ENCODE assay signal across 18 cellular contexts in the genomic region with DNA sequence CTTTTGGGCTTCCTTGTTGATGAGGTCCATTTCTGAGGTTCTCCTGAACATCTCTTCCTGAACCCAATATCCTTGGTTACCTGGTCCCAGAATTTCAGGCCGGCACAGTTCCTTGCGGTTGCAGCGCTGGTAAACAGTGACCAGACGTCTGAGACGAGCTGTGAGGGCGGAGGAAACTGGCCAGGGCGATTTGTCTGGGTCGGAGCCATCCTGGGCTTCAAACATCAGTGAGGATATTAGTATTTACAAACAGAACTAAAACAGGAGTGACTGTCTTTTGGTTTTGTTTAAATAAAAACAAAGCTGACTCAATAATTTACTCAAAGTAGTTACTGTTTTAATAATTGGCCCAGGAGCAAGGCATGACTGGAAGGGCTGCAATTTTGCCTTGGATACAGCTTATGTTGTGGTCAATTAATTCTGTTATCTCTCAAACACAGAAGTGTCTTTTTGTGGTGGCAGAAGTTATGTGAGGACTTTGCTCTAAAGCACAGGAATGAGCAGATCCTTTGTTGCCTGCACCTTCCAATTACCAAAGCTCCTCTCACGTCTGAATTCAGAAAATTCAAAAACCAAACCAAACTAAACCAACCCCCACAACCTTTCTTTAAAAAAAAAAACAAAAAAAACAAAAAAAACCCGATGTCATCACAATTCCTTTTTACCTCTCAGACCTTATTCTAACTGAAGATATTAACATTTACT. TPM values are rescaled to one million over a fixed set of nuclear protein-coding genes. Genes with fewer than 3 reads are reported as not detected.
A peak's percentile ranks its signal among the peaks of the same experiment; 100 is the strongest.
DNase-seq lines count a peak whose midpoint lies in the region; ATAC-seq, FAIRE-seq and TF ChIP-seq lines count a peak whose summit lies in the region.
"Had no signal": no experiment of that assay in that cellular context is flagged by ENCODE, and none has a peak within 500 bp of the region (broad histone marks: within the 10 kb centered on the region; RNA-seq: fewer than 3 reads in every experiment).

No MANE protein-coding gene starts in this region.

- no peak for DNase-seq in CD8-positive, alpha-beta memory T cell
- DNase-seq in M059J (ENCODE audit: low read depth) (peak; percentile 38), erythroblast (lab: John Stamatoyannopoulos, UW) (peak; percentile 80 to 89), progenitor cell of endocrine pancreas (ENCODE audit: low spot score, unreplicated experiment) (no peak), T-cell (no peak), Kasumi-1 (lab: John Stamatoyannopoulos, UW) (no peak), GM12891 (ENCODE audit: insufficient read length, low spot score) (no peak)
- DNase-seq: body of pancreas; CD8-positive, alpha-beta T cell; dorsolateral prefrontal cortex; GDM1; NCI-H1092; NCI-H2171 treated with DMSO at 0.1 percent for 48 hours; SK-N-SH had no signal

- CTCF ChIA-PET in CD8-positive, alpha-beta memory T cell (lab: Charles Lee), result interaction anchor here (1.3 to 1.6 kb wide), 2 partner anchors 15 to 97 kb away, joined by 3 read pairs; no protein-coding TSS in a partner anchor
- CTCF ChIA-PET in T-cell (lab: Charles Lee), result no interaction called here

- no peaks in the 10 kb centered on the region for H3K27me3 ChIP-seq in CD8-positive, alpha-beta memory T cell (ENCODE audit: insufficient read depth, low read length, poor library complexity, severe bottlenecking)
- H3K27me3 ChIP-seq: body of pancreas, dorsolateral prefrontal cortex, neural progenitor cell had no signal

- POLR2A ChIA-PET in CD8-positive, alpha-beta memory T cell (lab: Charles Lee), result no interaction called here
- POLR2A ChIA-PET in T-cell (lab: Charles Lee), result interaction anchor here in 1 of 2 donors (0.6 to 0.7 kb wide), 2 partner anchors 49 to 119 kb away, joined by 3 to 4 read pairs; no protein-coding TSS in a partner anchor

- peaks cover 39 to 98% (median 46%) of the 10 kb centered on the region in 3 donors for H3K36me3 Mint-ChIP-seq in CD8-positive, alpha-beta memory T cell
- H3K36me3 Mint-ChIP-seq in progenitor cell of endocrine pancreas (ENCODE audit: insufficient read depth) (peaks cover 32% of the 10 kb centered on the region), T-cell (peaks cover 89% of the 10 kb centered on the region)

- TF ChIP-seq POLR2A in erythroblast (IDR thresholded peaks at IDR 0.05; ENCODE audit: low read length) (peak; percentile 53), GM12891 (IDR thresholded peaks at IDR 0.05; ENCODE audit: low read depth, low read length) (no peak)

- H3K9me3 Mint-ChIP-seq in CD8-positive, alpha-beta memory T cell, result no peaks in the 10 kb centered on the region
- no peaks in the 10 kb centered on the region for H3K9me3 Mint-ChIP-seq in progenitor cell of endocrine pancreas (ENCODE audit: low read depth)
- H3K9me3 Mint-ChIP-seq in T-cell, result no peaks in the 10 kb centered on the region
- H3K9me3 Mint-ChIP-seq: CD8-positive, alpha-beta T cell; neural progenitor cell had no signal

- no peak for ATAC-seq in T-cell (replicated peaks in 1 of 4)
- ATAC-seq: body of pancreas; CD8-positive, alpha-beta T cell had no signal

- H3K4me3 Mint-ChIP-seq in CD8-positive, alpha-beta memory T cell, result no peak overlapping the region
- H3K4me3 Mint-ChIP-seq in progenitor cell of endocrine pancreas (ENCODE audit: low read depth), result no peak overlapping the region
- H3K4me3 Mint-ChIP-seq in T-cell, result no peak overlapping the region
- H3K4me3 Mint-ChIP-seq: CD8-positive, alpha-beta T cell; neural progenitor cell had no signal

- H3K27ac Mint-ChIP-seq in CD8-positive, alpha-beta memory T cell, result peak overlapping the region in 1 of 8 donors; percentile 47
- H3K27ac Mint-ChIP-seq in progenitor cell of endocrine pancreas, result peak overlapping the region; percentile 6
- no peak overlapping the region for H3K27ac Mint-ChIP-seq in T-cell
- H3K27ac Mint-ChIP-seq: CD8-positive, alpha-beta T cell; neural progenitor cell had no signal

- peaks cover 39% of the 10 kb centered on the region for H3K36me3 ChIP-seq in CD8-positive, alpha-beta memory T cell (ENCODE audit: insufficient read depth, low read length)

- peaks cover 23% of the 10 kb centered on the region for H3K4me1 ChIP-seq in CD8-positive, alpha-beta memory T cell (ENCODE audit: insufficient read depth, low read length)
- H3K4me1 ChIP-seq: body of pancreas, neural progenitor cell had no signal

- FAIRE-seq in GM12891 (lab: Jason Lieb, UNC), result no peak
- FAIRE-seq: GM19239, HTR-8/SVneo had no signal

- H3K27me3 Mint-ChIP-seq in CD8-positive, alpha-beta memory T cell, result no peaks in the 10 kb centered on the region
- no peaks in the 10 kb centered on the region for H3K27me3 Mint-ChIP-seq in progenitor cell of endocrine pancreas
- H3K27me3 Mint-ChIP-seq in T-cell, result no peaks in the 10 kb centered on the region

- H3K4me3 ChIP-seq in CD8-positive, alpha-beta memory T cell (ENCODE audit: low read length), result no peak overlapping the region
- H3K4me3 ChIP-seq: body of pancreas, dorsolateral prefrontal cortex, neural progenitor cell had no signal

- no peak for TF ChIP-seq CTCF in progenitor cell of endocrine pancreas (IDR thresholded peaks at IDR 0.05; ENCODE audit: unreplicated experiment)

- H3K4me1 Mint-ChIP-seq in CD8-positive, alpha-beta memory T cell, result peaks cover 6 to 16% (median 7%) of the 10 kb centered on the region in 3 donors
- peaks cover 4% of the 10 kb centered on the region for H3K4me1 Mint-ChIP-seq in progenitor cell of endocrine pancreas (ENCODE audit: low read depth)
- peaks cover 27 to 37% (median 31%) of the 10 kb centered on the region in 3 donors for H3K4me1 Mint-ChIP-seq in T-cell

- no peaks in the 10 kb centered on the region for H3K9me3 ChIP-seq in CD8-positive, alpha-beta memory T cell (ENCODE audit: low read length)
- H3K9me3 ChIP-seq: body of pancreas, SK-N-SH had no signal

- peak overlapping the region; percentile 32 for H3K27ac ChIP-seq in CD8-positive, alpha-beta memory T cell (ENCODE audit: low read depth, low read length)
- H3K27ac ChIP-seq: dorsolateral prefrontal cortex, neural progenitor cell had no signal

TF ChIP-seq in GM12891, 5 proteins besides CTCF, POLR2A, EP300 and RAD21:
- TF ChIP-seq SPI1 (IDR thresholded peaks at IDR 0.05; ENCODE audit: low read depth, low read length) (no peak), POU2F2 (IDR thresholded peaks at IDR 0.05; ENCODE audit: low read depth, low read length) (no peak), PAX5 (IDR thresholded peaks at IDR 0.05; ENCODE audit: insufficient read depth, low read length, severe bottlenecking) (no peak), TAF1 (IDR thresholded peaks at IDR 0.05; ENCODE audit: low read depth, low read length) (no peak), POLR2AphosphoS5 (IDR thresholded peaks at IDR 0.05; ENCODE audit: low read depth, low read length) (no peak)
TF ChIP-seq in GM12891: peak in this region for 0.

RNA-seq across cellular contexts. Expression of a gene that starts 58.7 kb away (rescaled TPM):
- total RNA-seq in CD8-positive, alpha-beta memory T cell, result not detected
- polyA plus RNA-seq in CD8-positive, alpha-beta memory T cell, result not detected
- not detected in 2 replicates for total RNA-seq in M059J (2014; rRNA removed; shearing (Covaris generic))
- 0.96 and 1.3 TPM in 2 replicates for total RNA-seq in progenitor cell of endocrine pancreas
- total RNA-seq in T-cell, result not detected
- not detected for polyA plus RNA-seq in GM12891 (2012; ENCODE audit: low read depth, missing spikeins)
- total RNA-seq: CD8-positive, alpha-beta T cell; subcutaneous adipose tissue had no signal

Comparison
In these comparisons a context has a peak if more than half of its experiments do, and no peak if none do; other contexts are left out.
1. DNase-seq: peak in M059J (single experiment) and erythroblast (2 of 2); none in CD8-positive, alpha-beta memory T cell (0 of 5), progenitor cell of endocrine pancreas (single experiment), T-cell (0 of 34), Kasumi-1 (0 of 2) and GM12891 (single experiment).